In genomic region chr2:138015494-138015893, GRCh38 we compare ENCODE assay signal across 21 cellular contexts. TPM values are rescaled to one million over a fixed set of nuclear protein-coding genes. Genes with fewer than 3 reads are reported as not detected.
DNase-seq lines count a peak whose midpoint lies in the region; ATAC-seq, FAIRE-seq and TF ChIP-seq lines count a peak whose summit lies in the region.
"Had no signal": no experiment of that assay in that cellular context is flagged by ENCODE, and none has a peak within 500 bp of the region (broad histone marks: within the 10 kb centered on the region; RNA-seq: fewer than 3 reads in every experiment).

No MANE protein-coding gene starts in this region.

- no peak overlapping the region for H3K4me3 ChIP-seq in endothelial cell of umbilical vein (replicated peaks in 1 of 3; ENCODE audit: insufficient read depth in 1 of 3, low read depth in 1 of 3, low read length in 3 of 3)
- H3K4me3 ChIP-seq: BLaER1 had no signal

- no peaks in the 10 kb centered on the region for H3K79me2 ChIP-seq in endothelial cell of umbilical vein (ENCODE audit: control insufficient read depth, insufficient read depth, low read length)

- no peak overlapping the region for H3K9ac ChIP-seq in endothelial cell of umbilical vein (replicated peaks; ENCODE audit: extremely low read depth, insufficient read depth, low read length)
- H3K9ac ChIP-seq: BLaER1 had no signal

- H2AFZ ChIP-seq in endothelial cell of umbilical vein (ENCODE audit: low read depth, low read length) = no peak overlapping the region

- intact Hi-C loops in endothelial cell of umbilical vein (cut with micrococcal nuclease) = no loop called here

- no peaks in the 10 kb centered on the region for H3K4me1 Mint-ChIP-seq in naive thymus-derived CD8-positive, alpha-beta T cell
- H3K4me1 Mint-ChIP-seq: CD14-positive monocyte; CD4-positive, alpha-beta memory T cell; CD4-positive, CD25-positive, alpha-beta regulatory T cell; CD8-positive, alpha-beta memory T cell had no signal

- H3K27me3 Mint-ChIP-seq in naive thymus-derived CD8-positive, alpha-beta T cell = peaks cover 0 to 3% (median 0%) of the 10 kb centered on the region in 5 donors
- H3K27me3 Mint-ChIP-seq: CD4-positive, alpha-beta memory T cell; CD4-positive, CD25-positive, alpha-beta regulatory T cell; CD8-positive, alpha-beta memory T cell had no signal

- dilution Hi-C loops in endothelial cell of umbilical vein (cut with MboI; ENCODE audit: extremely low pct_ligation_motif_present, low sequenced_read_pairs) = no loop called here

- H3K27me3 ChIP-seq in endothelial cell of umbilical vein (ENCODE audit: control insufficient read depth in 2 of 2, insufficient read depth in 2 of 2, low read length in 2 of 2) = no peaks in the 10 kb centered on the region
- H3K27me3 ChIP-seq: BE2C, BLaER1 had no signal

- TF ChIP-seq CTCF in endothelial cell of umbilical vein (IDR thresholded peaks at IDR 0.05; ENCODE audit: extremely low read depth in 1 of 2, insufficient read depth in 1 of 2, low read depth in 1 of 2, low read length in 2 of 2) = no peak

- POLR2A ChIA-PET in endothelial cell of umbilical vein (lab: Charles Lee) = no interaction called here
- POLR2A ChIA-PET in naive thymus-derived CD8-positive, alpha-beta T cell (lab: Charles Lee) = no interaction called here

- H3K9me3 ChIP-seq in endothelial cell of umbilical vein (replicated peaks; ENCODE audit: control insufficient read depth, insufficient read depth, low read length) = no peaks in the 10 kb centered on the region
- H3K9me3 ChIP-seq: BE2C, BLaER1 had no signal

- no peak overlapping the region for H3K4me3 Mint-ChIP-seq in naive thymus-derived CD8-positive, alpha-beta T cell
- H3K4me3 Mint-ChIP-seq: CD14-positive monocyte; CD4-positive, alpha-beta memory T cell; CD4-positive, CD25-positive, alpha-beta regulatory T cell; CD8-positive, alpha-beta memory T cell had no signal

- no peak overlapping the region for H3K4me2 ChIP-seq in endothelial cell of umbilical vein (ENCODE audit: insufficient read depth, low read length)
- H3K4me2 ChIP-seq: BLaER1 had no signal

- no peaks in the 10 kb centered on the region for H3K9me3 Mint-ChIP-seq in naive thymus-derived CD8-positive, alpha-beta T cell
- H3K9me3 Mint-ChIP-seq: CD4-positive, alpha-beta memory T cell had no signal

- FAIRE-seq in endothelial cell of umbilical vein (lab: Jason Lieb, UNC) = peak; percentile 44
- FAIRE-seq: A204.1, G401.6, GM12891 had no signal

- peak; percentile 34 for DNase-seq in NCI-H2227 (lab: John Stamatoyannopoulos, UW; ENCODE audit: unreplicated experiment)
- peak; percentile 17 for DNase-seq in NCI-H69 (lab: John Stamatoyannopoulos, UW)
- no peak for DNase-seq in endothelial cell of umbilical vein (ENCODE audit: low read depth, low spot score)
- no peak for DNase-seq in hypothalamus (lab: John Stamatoyannopoulos, UW)
- DNase-seq in naive thymus-derived CD8-positive, alpha-beta T cell = no peak
- DNase-seq in activated CD8-positive, alpha-beta memory T cell treated with anti-CD3 and anti-CD28 coated beads, Interleukin-2, amount 50 U/mL, for 4 hours = no peak
- DNase-seq: 8988T; ACHN; BE2C; C1 segment of cervical spinal cord; CD4-positive, alpha-beta memory T cell; CD4-positive, CD25-positive, alpha-beta regulatory T cell; CD8-positive, alpha-beta memory T cell; COR-L47; DMS79 treated with DMSO at 0.1 percent for 48 hours; GF-D8 had no signal

- H3K27ac ChIP-seq in endothelial cell of umbilical vein (ENCODE audit: insufficient read depth, low read depth, low read length) = no peak overlapping the region
- H3K27ac ChIP-seq: BLaER1 had no signal

- BruUV-seq in endothelial cell of umbilical vein (replicated peaks; lab: Mats Ljungman, UMichigan) = no TSS peak

- no peaks in the 10 kb centered on the region for H3K36me3 Mint-ChIP-seq in naive thymus-derived CD8-positive, alpha-beta T cell
- H3K36me3 Mint-ChIP-seq: CD4-positive, alpha-beta memory T cell; CD4-positive, CD25-positive, alpha-beta regulatory T cell; CD8-positive, alpha-beta memory T cell had no signal

- CTCF ChIA-PET in endothelial cell of umbilical vein (lab: Charles Lee) = no interaction called here

- no peak for ATAC-seq in naive thymus-derived CD8-positive, alpha-beta T cell

- H3K4me1 ChIP-seq in endothelial cell of umbilical vein (ENCODE audit: control insufficient read depth, extremely low read depth, insufficient read depth, low read length) = no peaks in the 10 kb centered on the region
- H3K4me1 ChIP-seq: BE2C, BLaER1 had no signal

- no peaks in the 10 kb centered on the region for H3K36me3 ChIP-seq in endothelial cell of umbilical vein (ENCODE audit: control insufficient read depth in 2 of 2, extremely low read depth in 1 of 2, insufficient read depth in 2 of 2, low read length in 2 of 2)
- H3K36me3 ChIP-seq: BE2C, BLaER1 had no signal

- H3K27ac Mint-ChIP-seq in naive thymus-derived CD8-positive, alpha-beta T cell = no peak overlapping the region
- H3K27ac Mint-ChIP-seq: CD14-positive monocyte; CD4-positive, alpha-beta memory T cell; CD4-positive, CD25-positive, alpha-beta regulatory T cell; CD8-positive, alpha-beta memory T cell had no signal

- TF ChIP-seq POLR2A in endothelial cell of umbilical vein (IDR thresholded peaks at IDR 0.05; ENCODE audit: low read depth, low read length) = no peak

- no peaks in the 10 kb centered on the region for H4K20me1 ChIP-seq in endothelial cell of umbilical vein (replicated peaks; ENCODE audit: control insufficient read depth, extremely low read depth, insufficient read depth, low read length)
- H4K20me1 ChIP-seq: BLaER1 had no signal

- no peaks in the 10 kb centered on the region for H3K9me1 ChIP-seq in endothelial cell of umbilical vein (replicated peaks; ENCODE audit: control insufficient read depth, extremely low read depth, insufficient read depth, low read length)

TF ChIP-seq in endothelial cell of umbilical vein, 7 proteins besides CTCF, POLR2A, EP300 and RAD21:
- TF ChIP-seq GATA2 (IDR thresholded peaks at IDR 0.05; ENCODE audit: insufficient read depth, insufficient read length, low read depth, low read length) (no peak), MYC (IDR thresholded peaks at IDR 0.05; ENCODE audit: low read depth, low read length) (no peak), POLR2AphosphoS5 (IDR thresholded peaks at IDR 0.05; ENCODE audit: insufficient read depth, low read depth, low read length) (no peak), JUN (IDR thresholded peaks at IDR 0.05; ENCODE audit: borderline replicate concordance, insufficient read depth, insufficient read length, low read depth) (no peak)

RNA-seq across cellular contexts. Expression of gene HNMT, which starts 51.2 kb away (rescaled TPM):
- 13.4 and 16.9 TPM in 2 replicates for total RNA-seq in endothelial cell of umbilical vein
- 7.7 and 8.6 TPM in 2 replicates for polyA plus RNA-seq in endothelial cell of umbilical vein
- polyA plus RNA-seq in endothelial cell of umbilical vein (2011; cell fraction: cytosol; rRNA removed) = 13.5 and 17.9 TPM in 2 replicates
- polyA plus RNA-seq in endothelial cell of umbilical vein (2011; cell fraction: nucleus; rRNA removed) = 11.9 and 14.3 TPM in 2 replicates
- 12.8 and 16.1 TPM in 2 replicates for polyA plus RNA-seq in endothelial cell of umbilical vein (2012)
- polyA minus RNA-seq in endothelial cell of umbilical vein = 6.5 and 10.3 TPM in 2 replicates
- polyA minus RNA-seq in endothelial cell of umbilical vein (2011; cell fraction: cytosol; rRNA and poly(A)+ RNA removed) = 14.3 TPM
- polyA minus RNA-seq in endothelial cell of umbilical vein (2011; cell fraction: nucleus; rRNA and poly(A)+ RNA removed) = 10.6 and 11.9 TPM in 2 replicates
- under 1 TPM; 0.11 to 0.34 TPM for total RNA-seq in naive thymus-derived CD8-positive, alpha-beta T cell
- under 1 TPM in 1 of 3 donors, not detected in 2; 0.46 TPM for polyA plus RNA-seq in naive thymus-derived CD8-positive, alpha-beta T cell
- total RNA-seq: CD4-positive, CD25-positive, alpha-beta regulatory T cell had no signal
- polyA plus RNA-seq: CD4-positive, alpha-beta memory T cell; CD4-positive, CD25-positive, alpha-beta regulatory T cell; CD8-positive, alpha-beta memory T cell had no signal

Comparison
In these comparisons a context has a peak if more than half of its experiments do, and no peak if none do; other contexts are left out.
1. DNase-seq: peak in NCI-H2227 (single experiment) and NCI-H69 (single experiment); none in endothelial cell of umbilical vein (single experiment), hypothalamus (0 of 51), naive thymus-derived CD8-positive, alpha-beta T cell (0 of 10) and activated CD8-positive, alpha-beta memory T cell treated with anti-CD3 and anti-CD28 coated beads, Interleukin-2, amount 50 U/mL, for 4 hours (single experiment).
2. RNA of gene HNMT, which starts 51.2 kb away (total RNA-seq): 13.4 to 16.9 TPM in endothelial cell of umbilical vein; 0.11 to 0.34 TPM in naive thymus-derived CD8-positive, alpha-beta T cell; every median in the first group is over 10 times any median in the second.